8 cellular contexts compared by ENCODE assay signal in genomic region chr4:140252144-140252741, GRCh38.
DNase-seq lines count a peak whose midpoint lies in the region; ATAC-seq and TF ChIP-seq lines count a peak whose summit lies in the region.

No MANE protein-coding gene starts in this region.

- no peaks in the 10 kb centered on the region for H3K9me3 Mint-ChIP-seq in HFFc6

- H3K9me3 ChIP-seq in Panc1 (ENCODE audit: control insufficient read depth, insufficient read depth, low read depth, low read length), result no peaks in the 10 kb centered on the region
- H3K9me3 ChIP-seq in effector memory CD4-positive, alpha-beta T cell (ENCODE audit: control insufficient read depth, low read length), result no peaks in the 10 kb centered on the region
- no peaks in the 10 kb centered on the region for H3K9me3 ChIP-seq in muscle layer of colon (ENCODE audit: low read length)

- peak overlapping the region; percentile 52 for H3K4me3 ChIP-seq in BJ (ENCODE audit: low read depth, low read length)
- H3K4me3 ChIP-seq in Panc1 (ENCODE audit: low read depth in 2 of 2, low read length in 2 of 2), result peak overlapping the region; percentile 46 to 55
- H3K4me3 ChIP-seq in effector memory CD4-positive, alpha-beta T cell (ENCODE audit: insufficient read depth, low read depth, low read length, poor library complexity, severe bottlenecking), result peak overlapping the region; percentile 65
- peak overlapping the region; percentile 28 to 62 for H3K4me3 ChIP-seq in muscle layer of colon (ENCODE audit: low read depth in 1 of 2, low read length in 2 of 2)

- peak overlapping the region; percentile 71 for H3K27ac Mint-ChIP-seq in HFFc6

- H3K27ac ChIP-seq in Panc1 (ENCODE audit: low read length) (peak overlapping the region; percentile 71), muscle layer of colon (ENCODE audit: low read depth, low read length) (peak overlapping the region; percentile 80)
- no peak overlapping the region for H3K27ac ChIP-seq in effector memory CD4-positive, alpha-beta T cell (ENCODE audit: insufficient read depth, low read length, poor library complexity, severe bottlenecking)

- in situ Hi-C loops in Panc1 (cut with HindIII; ENCODE audit: low pct_unique_long_range_greater_than_20kb, low sequenced_read_pairs), result no loop called here

- H3K36me3 ChIP-seq in BJ (ENCODE audit: control insufficient read depth, insufficient read depth, low read length) (no peaks in the 10 kb centered on the region), Panc1 (ENCODE audit: control insufficient read depth, insufficient read depth, low read length) (no peaks in the 10 kb centered on the region), muscle layer of colon (ENCODE audit: insufficient read depth, low read length) (no peaks in the 10 kb centered on the region)
- H3K36me3 ChIP-seq in effector memory CD4-positive, alpha-beta T cell (ENCODE audit: control insufficient read depth, insufficient read depth, low read length), result no peaks in the 10 kb centered on the region

- H3K27me3 ChIP-seq in BJ (ENCODE audit: control insufficient read depth, insufficient read depth, low read length) (no peaks in the 10 kb centered on the region), Panc1 (ENCODE audit: control insufficient read depth, insufficient read depth, low read length) (no peaks in the 10 kb centered on the region), muscle layer of colon (ENCODE audit: control insufficient read depth in 1 of 2, insufficient read depth in 2 of 2, low read length in 2 of 2) (no peaks in the 10 kb centered on the region)
- peaks cover 3% of the 10 kb centered on the region for H3K27me3 ChIP-seq in effector memory CD4-positive, alpha-beta T cell (replicated peaks; ENCODE audit: control insufficient read depth, insufficient read depth, low read length, poor library complexity, severe bottlenecking)

- DNase-seq in BJ (ENCODE audit: low read depth) (no peak), HFFc6 (no peak), Panc1 (ENCODE audit: low read depth, low spot score) (no peak), OCI-M2 (lab: John Stamatoyannopoulos, UW; ENCODE audit: unreplicated experiment) (no peak)
- no peak for DNase-seq in effector memory CD4-positive, alpha-beta T cell

- CTCF ChIA-PET in BJ (lab: Yijun Ruan, JAX), result interaction anchor here (0.7 to 3.5 kb wide), 26 partner anchors 8 to 596 kb away, joined by 3 to 31 read pairs (median 5); partner anchors contain the start of gene MAML3
- CTCF ChIA-PET in Panc1 (lab: Charles Lee), result interaction anchor here (0.8 kb wide), 1 partner anchor 200 kb away, joined by 3 read pairs; no protein-coding TSS in a partner anchor

- no peak for TF ChIP-seq CTCF in BJ (IDR thresholded peaks at IDR 0.05; ENCODE audit: insufficient read depth, low read depth, low read length)
- TF ChIP-seq CTCF in HFFc6 (IDR thresholded peaks at IDR 0.05), result no peak
- no peak for TF ChIP-seq CTCF in Panc1 (IDR thresholded peaks at IDR 0.05)

- POLR2A ChIA-PET in BJ (lab: Charles Lee) (no interaction called here), Panc1 (lab: Charles Lee) (no interaction called here)

- peaks cover 16% of the 10 kb centered on the region for H3K4me1 ChIP-seq in Panc1 (ENCODE audit: control insufficient read depth, insufficient read depth, low read length)
- H3K4me1 ChIP-seq in effector memory CD4-positive, alpha-beta T cell (ENCODE audit: control insufficient read depth, insufficient read depth, low read length, poor library complexity, severe bottlenecking), result peaks cover 3% of the 10 kb centered on the region
- peaks cover 27% of the 10 kb centered on the region for H3K4me1 ChIP-seq in muscle layer of colon (ENCODE audit: insufficient read depth, low read length)

- no peaks in the 10 kb centered on the region for H3K36me3 Mint-ChIP-seq in HFFc6 (ENCODE audit: low read depth)

- peak; percentile 73 for ATAC-seq in Panc1
- no peak for ATAC-seq in HG02938 (IDR thresholded peaks at IDR 0.05; ENCODE audit: unreplicated experiment)
- ATAC-seq in GM18502 (IDR thresholded peaks at IDR 0.05; ENCODE audit: poor library complexity, unreplicated experiment), result no peak

- intact Hi-C loops in Panc1 (cut with micrococcal nuclease; ENCODE audit: unreplicated experiment), result loop anchor here (1.0 to 10.0 kb wide), 3 partner anchors 98 to 239 kb away; partner anchors contain the start of gene MAML3

- H3K27me3 Mint-ChIP-seq in HFFc6 (ENCODE audit: insufficient read depth), result no peaks in the 10 kb centered on the region

- no peak overlapping the region for H3K9ac ChIP-seq in muscle layer of colon (ENCODE audit: low read length)

- H3K4me1 Mint-ChIP-seq in HFFc6 (ENCODE audit: low read depth), result peaks cover 61% of the 10 kb centered on the region

- BruUV-seq in Panc1 (replicated peaks; lab: Mats Ljungman, UMichigan), result no TSS peak

- peak overlapping the region; percentile 72 for H3K4me3 Mint-ChIP-seq in HFFc6
